17 cellular contexts compared by ENCODE assay signal in the genomic region with DNA sequence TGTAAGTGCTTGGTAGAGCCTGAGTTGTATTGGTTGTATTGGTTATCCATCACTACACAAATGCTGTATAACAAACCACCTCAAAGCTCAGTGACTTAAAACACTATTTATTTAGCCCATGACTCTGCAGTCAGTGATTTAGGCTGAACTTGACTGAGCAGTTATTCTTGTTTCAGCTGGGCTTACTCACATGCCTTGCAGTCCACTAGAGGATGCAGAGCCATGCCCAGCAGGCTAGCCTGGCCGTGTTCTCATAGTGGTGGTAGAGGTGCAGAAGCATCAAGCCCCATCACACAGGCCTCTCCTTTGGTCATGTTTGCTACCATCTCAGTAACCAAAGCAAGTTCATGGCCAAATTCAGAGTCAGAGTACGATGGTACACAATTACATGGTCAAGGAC. TPM values are rescaled to one million over a fixed set of nuclear protein-coding genes. Genes with fewer than 3 reads are reported as not detected.
DNase-seq lines count a peak whose midpoint lies in the region; ATAC-seq and TF ChIP-seq lines count a peak whose summit lies in the region.
"Had no signal": no experiment of that assay in that cellular context is flagged by ENCODE, and none has a peak within 500 bp of the region (broad histone marks: within the 10 kb centered on the region; RNA-seq: fewer than 3 reads in every experiment).

No MANE protein-coding gene starts in this region.

- H3K9me2 ChIP-seq in GM23248 (ENCODE audit: insufficient read depth): no peaks in the 10 kb centered on the region

- no peak overlapping the region for H3K27ac ChIP-seq in CD4-positive, CD25-positive, alpha-beta regulatory T cell (ENCODE audit: insufficient read depth, low read length, poor library complexity, severe bottlenecking)
- H3K27ac ChIP-seq in GM23248: no peak overlapping the region
- H3K27ac ChIP-seq: A549; BLaER1 treated with 17β-estradiol and CSF1 and Interleukin-3, amounts not matched to agents 10 nM and 100 nM; KMS-11 had no signal

- 98 to 100% methylated on average over 2 of the region's 2 CpGs for WGBS in GM23248 (ENCODE audit: low coverage in 1 of 2, low lambda C conversion rate in 2 of 2, missing lambda C conversion rate in 2 of 2), 2 experiments

- H3F3A ChIP-seq in GM23248 (ENCODE audit: insufficient read depth): no peaks in the 10 kb centered on the region

- peak overlapping the region in 2 of 3 donors; percentile 78 to 80 for H3K27ac Mint-ChIP-seq in CD4-positive, CD25-positive, alpha-beta regulatory T cell
- peak overlapping the region; percentile 40 for H3K27ac Mint-ChIP-seq in progenitor cell of endocrine pancreas
- H3K27ac Mint-ChIP-seq: H9 had no signal

- H4K20me1 ChIP-seq in GM23248 (ENCODE audit: insufficient read depth): no peaks in the 10 kb centered on the region

- no peak for DNase-seq in CD4-positive, CD25-positive, alpha-beta regulatory T cell
- DNase-seq in HPDE6-E6E7 (ENCODE audit: extremely low spot score): peak; percentile 9
- peak; percentile 22 for DNase-seq in epithelial cell of proximal tubule (ENCODE audit: low read depth)
- no peak for DNase-seq in progenitor cell of endocrine pancreas (ENCODE audit: low spot score, unreplicated experiment)
- DNase-seq in GM23248: no peak
- DNase-seq: DMS79; H9; MV-4-11; NCI-H1694 treated with DMSO at 0.1 percent for 48 hours; NCI-H748 treated with DMSO at 0.1 percent for 48 hours; NK-92 treated with Interleukin-12 subunit alpha and Interleukin-12 subunit beta, amount 100 ng/mL, for 24 hours had no signal

- no peaks in the 10 kb centered on the region for H3K27me3 Mint-ChIP-seq in CD4-positive, CD25-positive, alpha-beta regulatory T cell
- H3K27me3 Mint-ChIP-seq in progenitor cell of endocrine pancreas: no peaks in the 10 kb centered on the region

- no peaks in the 10 kb centered on the region for H3K4me1 ChIP-seq in CD4-positive, CD25-positive, alpha-beta regulatory T cell (ENCODE audit: control insufficient read depth, insufficient read depth, low read length, poor library complexity, severe bottlenecking)
- no peaks in the 10 kb centered on the region for H3K4me1 ChIP-seq in GM23248 (ENCODE audit: insufficient read depth)
- H3K4me1 ChIP-seq: A549; BLaER1 treated with 17β-estradiol and CSF1 and Interleukin-3, amounts not matched to agents 10 nM and 100 nM had no signal

- no peak overlapping the region for H3K4me3 Mint-ChIP-seq in CD4-positive, CD25-positive, alpha-beta regulatory T cell
- no peak overlapping the region for H3K4me3 Mint-ChIP-seq in progenitor cell of endocrine pancreas (ENCODE audit: low read depth)
- H3K4me3 Mint-ChIP-seq: H9 had no signal

- H3K36me3 ChIP-seq in CD4-positive, CD25-positive, alpha-beta regulatory T cell (ENCODE audit: control insufficient read depth, insufficient read depth, low read length): peaks cover 93% of the 10 kb centered on the region
- H3K36me3 ChIP-seq in GM23248 (ENCODE audit: low read depth): peaks cover 81% of the 10 kb centered on the region

- H3K4me2 ChIP-seq in GM23248 (ENCODE audit: unreplicated experiment): no peak overlapping the region
- H3K4me2 ChIP-seq: A549; BLaER1 treated with 17β-estradiol and CSF1 and Interleukin-3, amounts not matched to agents 10 nM and 100 nM; KMS-11 had no signal

- no peaks in the 10 kb centered on the region for H3K9me3 Mint-ChIP-seq in CD4-positive, CD25-positive, alpha-beta regulatory T cell
- no peaks in the 10 kb centered on the region for H3K9me3 Mint-ChIP-seq in progenitor cell of endocrine pancreas (ENCODE audit: low read depth)
- H3K9me3 Mint-ChIP-seq: H9 had no signal

- H3K9ac ChIP-seq in GM23248: no peak overlapping the region
- H3K9ac ChIP-seq: BLaER1 treated with 17β-estradiol and CSF1 and Interleukin-3, amounts not matched to agents 10 nM and 100 nM; KMS-11 had no signal

- no peak overlapping the region for H2AFZ ChIP-seq in GM23248

- H3K9me3 ChIP-seq in CD4-positive, CD25-positive, alpha-beta regulatory T cell (ENCODE audit: control insufficient read depth in 2 of 2, low read length in 2 of 2): no peaks in the 10 kb centered on the region
- H3K9me3 ChIP-seq in GM23248 (ENCODE audit: low read depth): no peaks in the 10 kb centered on the region
- H3K9me3 ChIP-seq: A549; BLaER1 treated with 17β-estradiol and CSF1 and Interleukin-3, amounts not matched to agents 10 nM and 100 nM had no signal

- TF ChIP-seq CTCF in epithelial cell of proximal tubule (conservative IDR thresholded peaks at IDR 0.05; ENCODE audit: low read depth, low read length) (no peak), progenitor cell of endocrine pancreas (IDR thresholded peaks at IDR 0.05; ENCODE audit: unreplicated experiment) (no peak)

- H3K79me2 ChIP-seq in GM23248 (ENCODE audit: insufficient read depth): peaks cover 85% of the 10 kb centered on the region

- no peak overlapping the region for H3K4me3 ChIP-seq in CD4-positive, CD25-positive, alpha-beta regulatory T cell (ENCODE audit: low read depth, low read length)
- H3K4me3 ChIP-seq in epithelial cell of proximal tubule (ENCODE audit: low read depth, low read length): no peak overlapping the region
- H3K4me3 ChIP-seq in GM23248: no peak overlapping the region
- H3K4me3 ChIP-seq: A549; BLaER1 treated with 17β-estradiol and CSF1 and Interleukin-3, amounts not matched to agents 10 nM and 100 nM had no signal

- H3K4me1 Mint-ChIP-seq in CD4-positive, CD25-positive, alpha-beta regulatory T cell: peaks cover 3 to 10% (median 5%) of the 10 kb centered on the region in 4 donors
- no peaks in the 10 kb centered on the region for H3K4me1 Mint-ChIP-seq in progenitor cell of endocrine pancreas (ENCODE audit: low read depth)
- H3K4me1 Mint-ChIP-seq: H9 had no signal

- no peak for ATAC-seq in CD4-positive, CD25-positive, alpha-beta regulatory T cell (ENCODE audit: low read depth in 2 of 2)
- ATAC-seq in HG03571 (IDR thresholded peaks at IDR 0.05; ENCODE audit: unreplicated experiment): no peak
- no peak for ATAC-seq in HG02884 (IDR thresholded peaks at IDR 0.05; ENCODE audit: unreplicated experiment)
- ATAC-seq: A549, Right ventricle myocardium inferior had no signal

- H3K36me3 Mint-ChIP-seq in CD4-positive, CD25-positive, alpha-beta regulatory T cell: peaks cover 46% of the 10 kb centered on the region
- peaks cover 39% of the 10 kb centered on the region for H3K36me3 Mint-ChIP-seq in progenitor cell of endocrine pancreas (ENCODE audit: insufficient read depth)

- H3K27me3 ChIP-seq in CD4-positive, CD25-positive, alpha-beta regulatory T cell (ENCODE audit: control insufficient read depth, insufficient read depth, low read length): no peaks in the 10 kb centered on the region
- no peaks in the 10 kb centered on the region for H3K27me3 ChIP-seq in GM23248 (replicated peaks; ENCODE audit: insufficient read depth)
- H3K27me3 ChIP-seq: BLaER1 treated with 17β-estradiol and CSF1 and Interleukin-3, amounts not matched to agents 10 nM and 100 nM had no signal

- in situ Hi-C loops in GM23248 (cut with MboI): no loop called here

RNA-seq across cellular contexts. Expression of a gene that starts 43.9 kb away (rescaled TPM):
- 190 TPM for total RNA-seq in CD4-positive, CD25-positive, alpha-beta regulatory T cell
- polyA plus RNA-seq in CD4-positive, CD25-positive, alpha-beta regulatory T cell: 10 to 100 TPM; 56.9 to 74.7 (median 59.4) TPM
- 47.5 and 56.0 TPM in 2 replicates for total RNA-seq in epithelial cell of proximal tubule
- total RNA-seq in progenitor cell of endocrine pancreas: 90.9 and 94.7 TPM in 2 replicates
- total RNA-seq in GM23248 (2014; rRNA removed; shearing (Covaris generic)): 35.3 and 39.7 TPM in 2 replicates
- polyA plus RNA-seq in GM23248 (2016; fragmentation: Nextera tagmentation; extraction: Ambion mirVana): 44.3 and 47.3 TPM in 2 replicates

Comparison
In these comparisons a context has a peak if more than half of its experiments do, and no peak if none do; other contexts are left out.
1. DNase-seq: peak in HPDE6-E6E7 (single experiment) and epithelial cell of proximal tubule (single experiment); none in CD4-positive, CD25-positive, alpha-beta regulatory T cell (0 of 3), progenitor cell of endocrine pancreas (single experiment) and GM23248 (single experiment).